ENCODE assay signal across 21 cellular contexts in genomic region chr2:126963390-126963789, GRCh38.
DNase-seq lines count a peak whose midpoint lies in the region; ATAC-seq, FAIRE-seq and TF ChIP-seq lines count a peak whose summit lies in the region.
"Had no signal": no experiment of that assay in that cellular context is flagged by ENCODE, and none has a peak within 500 bp of the region (broad histone marks: within the 10 kb centered on the region; RNA-seq: fewer than 3 reads in every experiment).

No MANE protein-coding gene starts in this region.

- TF ChIP-seq CTCF in HepG2 (CRISPR knock-in tag; IDR thresholded peaks at IDR 0.05) (no peak), right lobe of liver (IDR thresholded peaks at IDR 0.05) (no peak), WERI-Rb-1 (IDR thresholded peaks at IDR 0.05; ENCODE audit: low read depth, low read length) (no peak)

- POLR2A ChIA-PET in HepG2 (lab: Yijun Ruan, JAX), result no interaction called here

- DNase-seq in HepG2 (ENCODE audit: low spot score), result no peak
- no peak for DNase-seq in right lobe of liver
- peak; percentile 32 for DNase-seq in NCI-H2196 (lab: John Stamatoyannopoulos, UW; ENCODE audit: unreplicated experiment)
- DNase-seq in WERI-Rb-1, result peak; percentile 70
- no peak for DNase-seq in stimulated activated naive CD8-positive, alpha-beta T cell treated with anti-CD3 and anti-CD28 coated beads, Interleukin-15, amount 100 ng/mL, for 72 hours
- no peak for DNase-seq in MV-4-11 (lab: John Stamatoyannopoulos, UW)
- no peak for DNase-seq in T-helper 17 cell
- DNase-seq: CD4-positive, alpha-beta T cell; DMS53; H7; HFFc6; KBM-7; NCI-H1417 treated with DMSO at 0.1 percent for 48 hours; NCI-H2029; NCI-H226; NCI-H526; OCI-M1; Right ventricle myocardium superior; SK-N-SH had no signal

- no peaks in the 10 kb centered on the region for H3K36me3 Mint-ChIP-seq in T-helper 17 cell (ENCODE audit: low read depth)

- H3K4me3 ChIP-seq in HepG2 (replicated peaks in 1 of 3; ENCODE audit: insufficient read depth in 1 of 3, low read depth in 2 of 3, low read length in 3 of 3), result no peak overlapping the region
- H3K4me3 ChIP-seq in right lobe of liver, result no peak overlapping the region
- H3K4me3 ChIP-seq in WERI-Rb-1 (ENCODE audit: low read depth, low read length), result no peak overlapping the region

- no peaks in the 10 kb centered on the region for H3K79me2 ChIP-seq in HepG2 (ENCODE audit: insufficient read depth, low read length)

- H3K9me3 Mint-ChIP-seq in stimulated activated naive CD8-positive, alpha-beta T cell treated with anti-CD3 and anti-CD28 coated beads, Interleukin-15, amount 100 ng/mL, for 72 hours, result peaks cover 13% of the 10 kb centered on the region in 2 donors
- H3K9me3 Mint-ChIP-seq: CD4-positive, alpha-beta T cell; HFFc6 had no signal

- H3K4me1 Mint-ChIP-seq in stimulated activated naive CD8-positive, alpha-beta T cell treated with anti-CD3 and anti-CD28 coated beads, Interleukin-15, amount 100 ng/mL, for 72 hours, result peaks cover 3% of the 10 kb centered on the region
- no peaks in the 10 kb centered on the region for H3K4me1 Mint-ChIP-seq in T-helper 17 cell
- H3K4me1 Mint-ChIP-seq: B cell had no signal

- H3K27ac ChIP-seq in HepG2 (ENCODE audit: extremely low read length, insufficient read depth, low read length) (no peak overlapping the region), right lobe of liver (no peak overlapping the region), WERI-Rb-1 (no peak overlapping the region)

- H3K9me3 ChIP-seq in HepG2 (ENCODE audit: low read length) (0 out of 2 replicates have a peak, but pooled peaks cover 4% of the 10 kb centered on the region), right lobe of liver (no peaks in the 10 kb centered on the region), WERI-Rb-1 (ENCODE audit: severe bottlenecking) (peaks cover 5% of the 10 kb centered on the region), T-helper 17 cell (ENCODE audit: control insufficient read depth, low read length, poor library complexity, severe bottlenecking) (no peaks in the 10 kb centered on the region)
- H3K9me3 ChIP-seq: SK-N-SH had no signal

- CTCF ChIA-PET in HepG2 (lab: Yijun Ruan, JAX; ENCODE audit: low intra/inter-chr PET ratio, low total read pairs), result no interaction called here

- peaks cover 17% of the 10 kb centered on the region for H3K27me3 Mint-ChIP-seq in stimulated activated naive CD8-positive, alpha-beta T cell treated with anti-CD3 and anti-CD28 coated beads, Interleukin-15, amount 100 ng/mL, for 72 hours
- peaks cover 29% of the 10 kb centered on the region for H3K27me3 Mint-ChIP-seq in T-helper 17 cell

- H3K4me2 ChIP-seq in HepG2 (ENCODE audit: low read depth, low read length), result no peak overlapping the region
- H3K4me2 ChIP-seq: SK-N-SH had no signal

- ATAC-seq in HepG2 (no peak), right lobe of liver (no peak), T-helper 17 cell (no peak)
- no peak for ATAC-seq in stimulated activated naive CD8-positive, alpha-beta T cell treated with anti-CD3 and anti-CD28 coated beads, Interleukin-15, amount 100 ng/mL, for 72 hours

- intact Hi-C loops in HepG2 (cut with micrococcal nuclease; ENCODE audit: unreplicated experiment), result no loop called here
- intact Hi-C loops in right lobe of liver (cut with DNase I), result no loop called here

- peaks cover 0 to 4% of the 10 kb centered on the region in 2 experiments; a peak in 2 of 5 replicates for H3K27me3 ChIP-seq in HepG2 (ENCODE audit: control insufficient read depth in 1 of 2, insufficient read depth in 2 of 2, low read length in 2 of 2)
- no peaks in the 10 kb centered on the region for H3K27me3 ChIP-seq in right lobe of liver
- H3K27me3 ChIP-seq in WERI-Rb-1 (ENCODE audit: insufficient read depth, low read depth, severe bottlenecking), result no peaks in the 10 kb centered on the region

- no peak overlapping the region for H3K9ac ChIP-seq in HepG2 (ENCODE audit: insufficient read depth, low read depth, low read length)
- H3K9ac ChIP-seq: SK-N-SH had no signal

- FAIRE-seq in HepG2 (lab: Jason Lieb, UNC), result no peak
- FAIRE-seq: GM12892 had no signal

- no TSS peak for BruUV-seq in HepG2 (replicated peaks; lab: Mats Ljungman, UMichigan)

- H3K27ac Mint-ChIP-seq in stimulated activated naive CD8-positive, alpha-beta T cell treated with anti-CD3 and anti-CD28 coated beads, Interleukin-15, amount 100 ng/mL, for 72 hours, result no peak overlapping the region
- H3K27ac Mint-ChIP-seq in T-helper 17 cell, result no peak overlapping the region
- H3K27ac Mint-ChIP-seq: B cell; CD4-positive, alpha-beta T cell; HFFc6 had no signal

- in situ Hi-C loops in HepG2 (cut with HindIII; ENCODE audit: extremely low pct_ligation_motif_present, low pct_unique_long_range_greater_than_20kb), result no loop called here

- no peak for TF ChIP-seq RAD21 in HepG2 (CRISPR knock-in tag; IDR thresholded peaks at IDR 0.05)

- TF ChIP-seq EP300 in HepG2 (IDR thresholded peaks at IDR 0.05; ENCODE audit: low read depth in 2 of 2, low read length in 2 of 2), result no peak
- no peak for TF ChIP-seq EP300 in HepG2 (CRISPR knock-in tag; IDR thresholded peaks at IDR 0.05; ENCODE audit: borderline replicate concordance)

- H3K36me3 ChIP-seq in HepG2 (replicated peaks in 1 of 2; ENCODE audit: control insufficient read depth in 1 of 2, insufficient read depth in 2 of 2, low read length in 2 of 2), result no peaks in the 10 kb centered on the region
- no peaks in the 10 kb centered on the region for H3K36me3 ChIP-seq in right lobe of liver
- no peaks in the 10 kb centered on the region for H3K36me3 ChIP-seq in WERI-Rb-1

- no peaks in the 10 kb centered on the region for H4K20me1 ChIP-seq in HepG2 (ENCODE audit: insufficient read depth, low read length)

- H3K4me3 Mint-ChIP-seq in stimulated activated naive CD8-positive, alpha-beta T cell treated with anti-CD3 and anti-CD28 coated beads, Interleukin-15, amount 100 ng/mL, for 72 hours, result no peak overlapping the region
- H3K4me3 Mint-ChIP-seq in T-helper 17 cell, result no peak overlapping the region
- H3K4me3 Mint-ChIP-seq: B cell; CD4-positive, alpha-beta T cell; HFFc6 had no signal

- no peak overlapping the region for H2AFZ ChIP-seq in HepG2 (ENCODE audit: low read length)

- no peak for TF ChIP-seq POLR2A in HepG2 (IDR thresholded peaks at IDR 0.05; ENCODE audit: insufficient read depth in 1 of 2, low read depth in 2 of 2, low read length in 2 of 2)
- no peak for TF ChIP-seq POLR2A in right lobe of liver (IDR thresholded peaks at IDR 0.05)

- no CpG with 5 or more reads among the region's 5 CpGs for WGBS in HepG2 (ENCODE audit: low lambda C conversion rate)
- no CpG with 5 or more reads among the region's 5 CpGs for whole genome bisulfite sequencing in right lobe of liver (ENCODE audit: insufficient coverage, low coverage, low lambda C conversion rate, missing lambda C conversion rate)

- H3K4me1 ChIP-seq in HepG2 (ENCODE audit: insufficient read depth, low read length) (no peaks in the 10 kb centered on the region), right lobe of liver (no peaks in the 10 kb centered on the region)

TF ChIP-seq in HepG2, 621 proteins besides CTCF, POLR2A, EP300 and RAD21:
- no peak for TF ChIP-seq ZNF17 (CRISPR knock-in tag; IDR thresholded peaks at IDR 0.05)
- 0 out of 2 replicates have a peak, but pooled peaks have one; percentile 19 for TF ChIP-seq ZNF296 (CRISPR knock-in tag; conservative IDR thresholded peaks at IDR 0.05)

Comparison
In these comparisons a context has a peak if more than half of its experiments do, and no peak if none do; other contexts are left out.
1. DNase-seq: peak in NCI-H2196 (single experiment) and WERI-Rb-1 (single experiment); none in HepG2 (single experiment), right lobe of liver (0 of 3), stimulated activated naive CD8-positive, alpha-beta T cell treated with anti-CD3 and anti-CD28 coated beads, Interleukin-15, amount 100 ng/mL, for 72 hours (0 of 2), MV-4-11 (single experiment) and T-helper 17 cell (0 of 3).